20 cellular contexts compared by ENCODE assay signal in genomic region chr2:81598437-81598836, GRCh38.
DNase-seq lines count a peak whose midpoint lies in the region; ATAC-seq, FAIRE-seq and TF ChIP-seq lines count a peak whose summit lies in the region.
"Had no signal": no experiment of that assay in that cellular context is flagged by ENCODE, and none has a peak within 500 bp of the region (broad histone marks: within the 10 kb centered on the region; RNA-seq: fewer than 3 reads in every experiment).

No MANE protein-coding gene starts in this region.

- H3K4me1 Mint-ChIP-seq in MCF 10A (ENCODE audit: insufficient read depth, unreplicated experiment) = peaks cover 6% of the 10 kb centered on the region

- TF ChIP-seq CTCF in MCF 10A (IDR thresholded peaks at IDR 0.05; ENCODE audit: unreplicated experiment) = no peak

- H3K4me3 Mint-ChIP-seq in MCF 10A (ENCODE audit: unreplicated experiment) = no peak overlapping the region
- H3K4me3 Mint-ChIP-seq: CD8-positive, alpha-beta T cell had no signal

- H3K27me3 Mint-ChIP-seq in MCF 10A (ENCODE audit: insufficient read depth, unreplicated experiment) = no peaks in the 10 kb centered on the region

- no peak for ATAC-seq in GM21515 (IDR thresholded peaks at IDR 0.05; ENCODE audit: unreplicated experiment)
- ATAC-seq: CD8-positive, alpha-beta T cell; HepG2 had no signal

- H3K36me3 Mint-ChIP-seq in MCF 10A (ENCODE audit: insufficient read depth, unreplicated experiment) = no peaks in the 10 kb centered on the region
- H3K36me3 Mint-ChIP-seq: CD8-positive, alpha-beta T cell had no signal

- intact Hi-C loops in MCF 10A (cut with micrococcal nuclease) = no loop called here

- CTCF ChIA-PET in MCF 10A (lab: Yijun Ruan, JAX) = interaction anchor here (1.4 kb wide), 1 partner anchor 296 kb away, joined by 4 read pairs; no protein-coding TSS in a partner anchor

- POLR2A ChIA-PET in MCF 10A (lab: Yijun Ruan, JAX) = no interaction called here

- H3K27ac Mint-ChIP-seq in MCF 10A (ENCODE audit: low read depth, unreplicated experiment) = no peak overlapping the region
- H3K27ac Mint-ChIP-seq: CD8-positive, alpha-beta T cell had no signal

- DNase-seq in T47D (ENCODE audit: low read depth in 1 of 2, low spot score in 1 of 2) (peak; percentile 23 to 87), MCF 10A (ENCODE audit: unreplicated experiment) (no peak), NCI-H2029 (lab: John Stamatoyannopoulos, UW) (peak; percentile 48), SK-N-DZ (ENCODE audit: low spot score) (peak; percentile 48), urothelium cell line (ENCODE audit: low spot score) (peak; percentile 31), activated gamma-delta T cell (lab: John Stamatoyannopoulos, UW) (no peak)
- DNase-seq in activated T-cell treated with anti-CD3 and anti-CD28 coated beads, Interleukin-2, amount 50 U/mL, for 1 hour = no peak
- DNase-seq: Calu3; CD8-positive, alpha-beta T cell; GOT3; MM.1S; NCI-H1092; NCI-H146; NCI-H2107; NCI-H526 treated with DMSO at 0.1 percent for 48 hours; SIG-M5 had no signal

- no TSS peak for BruUV-seq in MCF 10A (replicated peaks; lab: Mats Ljungman, UMichigan)

- no peak for FAIRE-seq in urothelium cell line (lab: Jason Lieb, UNC)
- FAIRE-seq: GM12891, GM18507, HepG2 had no signal

- H3K9me3 Mint-ChIP-seq in MCF 10A (ENCODE audit: unreplicated experiment) = no peaks in the 10 kb centered on the region

- in situ Hi-C loops in T47D (cut with HindIII; ENCODE audit: low pct_unique_long_range_greater_than_20kb, low sequenced_read_pairs) = no loop called here

Comparison
In these comparisons a context has a peak if more than half of its experiments do, and no peak if none do; other contexts are left out.
1. DNase-seq: peak in T47D (2 of 2), NCI-H2029 (single experiment), SK-N-DZ (single experiment) and urothelium cell line (single experiment); none in MCF 10A (single experiment), activated T-cell treated with anti-CD3 and anti-CD28 coated beads, Interleukin-2, amount 50 U/mL, for 1 hour (single experiment) and activated gamma-delta T cell (single experiment).